ENCODE assay signal across 10 cellular contexts in the genomic region with DNA sequence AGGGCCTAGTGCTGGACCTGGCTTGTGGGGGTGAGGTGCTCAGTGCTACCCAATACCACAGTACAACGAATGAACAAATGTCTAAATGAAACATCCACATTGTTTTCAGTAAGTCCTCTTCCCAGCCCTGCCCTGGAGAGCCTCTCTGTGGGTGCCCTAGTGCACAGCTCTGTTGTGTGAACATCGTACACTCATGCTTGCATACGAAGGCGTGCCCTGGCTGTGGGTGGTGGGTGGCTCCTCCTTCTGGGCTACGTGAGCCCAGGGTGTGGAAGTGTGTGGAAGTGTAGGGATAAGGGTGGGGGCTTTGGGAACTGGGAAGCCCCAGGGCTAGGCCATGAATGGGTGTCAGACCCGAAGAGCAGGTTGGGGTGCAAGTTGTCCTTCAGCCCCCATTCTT. TPM values are rescaled to one million over a fixed set of nuclear protein-coding genes. Genes with fewer than 3 reads are reported as not detected.
A peak's percentile ranks its signal among the peaks of the same experiment; 100 is the strongest.
DNase-seq lines count a peak whose midpoint lies in the region; ATAC-seq and TF ChIP-seq lines count a peak whose summit lies in the region.
"Had no signal": no experiment of that assay in that cellular context is flagged by ENCODE, and none has a peak within 500 bp of the region (broad histone marks: within the 10 kb centered on the region; RNA-seq: fewer than 3 reads in every experiment).

No MANE protein-coding gene starts in this region.

- H3K36me3 Mint-ChIP-seq in central memory CD8-positive, alpha-beta T cell (ENCODE audit: insufficient read depth), result peaks cover 2% of the 10 kb centered on the region
- no peaks in the 10 kb centered on the region for H3K36me3 Mint-ChIP-seq in natural killer cell

- no peak overlapping the region for H2BK120ac ChIP-seq in IMR-90 (ENCODE audit: low read depth, low read length)

- H4K91ac ChIP-seq in IMR-90 (ENCODE audit: insufficient read depth, low read depth, low read length), result no peak overlapping the region; the same call in 1 of the 2 replicates

- no peak for TF ChIP-seq RAD21 in IMR-90 (IDR thresholded peaks at IDR 0.05; ENCODE audit: low read length)

- H3K9me1 ChIP-seq in IMR-90 (ENCODE audit: insufficient read depth, low read length), result peaks cover 5% of the 10 kb centered on the region; the same call in 1 of the 2 replicates

- no peak for DNase-seq in BE2C
- DNase-seq in IMR-90, result no peak
- DNase-seq in central memory CD8-positive, alpha-beta T cell (ENCODE audit: low spot score in 2 of 2), result no peak
- DNase-seq in natural killer cell, result no peak
- DNase-seq in NOMO-1 (lab: John Stamatoyannopoulos, UW; ENCODE audit: unreplicated experiment in 2 of 2), result no peak
- no peak for DNase-seq in NCI-H1105 treated with DMSO at 0.1 percent for 48 hours (lab: John Stamatoyannopoulos, UW)
- no peak for DNase-seq in stimulated activated CD4-positive, alpha-beta T cell treated with anti-CD3 and anti-CD28 coated beads, Interleukin-12 subunit alpha, Interleukin-12 subunit beta, amount 100 ng/mL, for 4 hours
- DNase-seq: NCI-H2227 treated with DMSO at 0.1 percent for 48 hours had no signal

- TF ChIP-seq POLR2A in IMR-90 (IDR thresholded peaks at IDR 0.05; ENCODE audit: low read depth, low read length), result no peak

- H2AK9ac ChIP-seq in IMR-90 (replicated peaks; ENCODE audit: low read depth, low read length, poor library complexity), result peak overlapping the region; percentile 90

- H2BK5ac ChIP-seq in IMR-90 (ENCODE audit: low read depth, low read length, poor library complexity, severe bottlenecking), result no peak overlapping the region

- intact Hi-C loops in IMR-90 (cut with micrococcal nuclease) (loop anchor here (2.0 kb wide), 1 partner anchor 29 kb away; no protein-coding TSS in a partner anchor), natural killer cell (cut with micrococcal nuclease) (loop anchor here (1.0 kb wide), 1 partner anchor 29 kb away; no protein-coding TSS in a partner anchor)

- POLR2A ChIA-PET in IMR-90 (lab: Charles Lee; ENCODE audit: unreplicated experiment), result no interaction called here

- H3K18ac ChIP-seq in IMR-90 (ENCODE audit: low read depth, low read length), result no peak overlapping the region

- peaks cover 3 to 12% of the 10 kb centered on the region in 2 experiments; a peak in 3 of 4 replicates for H3K79me1 ChIP-seq in IMR-90 (ENCODE audit: low read depth in 1 of 2, low read length in 2 of 2)

- H3K36me3 ChIP-seq in BE2C, result no peaks in the 10 kb centered on the region
- no peaks in the 10 kb centered on the region for H3K36me3 ChIP-seq in IMR-90 (ENCODE audit: control insufficient read depth, insufficient read depth, low read length)

- dilution Hi-C loops in IMR-90 (cut with HindIII; ENCODE audit: low sequenced_read_pairs, unreplicated experiment), result no loop called here

- no peak overlapping the region for H3K56ac ChIP-seq in IMR-90 (ENCODE audit: extremely low read depth, insufficient read depth, low read length)

- ATAC-seq in IMR-90 (ENCODE audit: low read depth), result no peak
- no peak for ATAC-seq in central memory CD8-positive, alpha-beta T cell (replicated peaks; ENCODE audit: extremely low read depth, poor library complexity, severe bottlenecking)
- ATAC-seq in natural killer cell, result no peak
- no peak for ATAC-seq in HG02759 (IDR thresholded peaks at IDR 0.05; ENCODE audit: unreplicated experiment)

- H3K9me3 ChIP-seq in BE2C, result no peaks in the 10 kb centered on the region
- no peaks in the 10 kb centered on the region for H3K9me3 ChIP-seq in IMR-90 (ENCODE audit: control insufficient read depth, insufficient read depth, low read length)

- CTCF ChIA-PET in IMR-90 (lab: Yijun Ruan, JAX), result no interaction called here

- H3K23ac ChIP-seq in IMR-90 (ENCODE audit: low read depth, low read length), result no peak overlapping the region

- peak overlapping the region; percentile 99; the same call in 1 of the 2 replicates for H3K4ac ChIP-seq in IMR-90 (ENCODE audit: low read depth, low read length)

- H3K27me3 Mint-ChIP-seq in central memory CD8-positive, alpha-beta T cell, result no peaks in the 10 kb centered on the region
- no peaks in the 10 kb centered on the region for H3K27me3 Mint-ChIP-seq in natural killer cell (ENCODE audit: low read depth in 2 of 2)

- H4K5ac ChIP-seq in IMR-90 (ENCODE audit: low read depth, low read length), result no peak overlapping the region

- H4K8ac ChIP-seq in IMR-90 (ENCODE audit: low read depth in 2 of 2, low read length in 2 of 2), result no peak overlapping the region; a peak in 1 of 4 replicates

- H3K9ac ChIP-seq in IMR-90 (ENCODE audit: low read depth, low read length), result no peak overlapping the region

- peak overlapping the region; percentile 87 for H3K4me3 Mint-ChIP-seq in central memory CD8-positive, alpha-beta T cell
- peak overlapping the region; percentile 45 for H3K4me3 Mint-ChIP-seq in natural killer cell

- H3K27me3 ChIP-seq in BE2C (no peaks in the 10 kb centered on the region), IMR-90 (ENCODE audit: control insufficient read depth, insufficient read depth, low read length) (peaks cover 3% of the 10 kb centered on the region; the same call in 1 of the 2 replicates)

- no peak overlapping the region for H2BK20ac ChIP-seq in IMR-90 (ENCODE audit: low read depth, low read length)

- no peak for TF ChIP-seq CTCF in BE2C (IDR thresholded peaks at IDR 0.05; ENCODE audit: low read depth, low read length)
- no peak for TF ChIP-seq CTCF in IMR-90 (conservative IDR thresholded peaks at IDR 0.05; ENCODE audit: low read depth, low read length)
- no peak for TF ChIP-seq CTCF in natural killer cell (IDR thresholded peaks at IDR 0.05)

- in situ Hi-C loops in IMR-90 (cut with MboI; ENCODE audit: low sequenced_read_pairs), result no loop called here

- no TSS peak for BruUV-seq in IMR-90 (replicated peaks; lab: Mats Ljungman, UMichigan)

- H3K4me1 ChIP-seq in BE2C (no peaks in the 10 kb centered on the region), IMR-90 (ENCODE audit: control insufficient read depth, insufficient read depth, low read length) (peaks cover 6% of the 10 kb centered on the region)

- H3K4me1 Mint-ChIP-seq in central memory CD8-positive, alpha-beta T cell, result peaks cover 11% of the 10 kb centered on the region
- peaks cover 0 to 32% of the 10 kb centered on the region in 2 donors for H3K4me1 Mint-ChIP-seq in natural killer cell

- no peak overlapping the region for H2BK15ac ChIP-seq in IMR-90 (ENCODE audit: low read depth, low read length)

- no peak overlapping the region for H3K14ac ChIP-seq in IMR-90 (replicated peaks; ENCODE audit: low read depth, low read length)

- H3K27ac ChIP-seq in IMR-90 (ENCODE audit: insufficient read depth, low read length), result no peak overlapping the region

- peak overlapping the region; percentile 73; the same call in 1 of the 2 replicates for H3K4me3 ChIP-seq in BE2C (ENCODE audit: low read depth, low read length)
- no peak overlapping the region for H3K4me3 ChIP-seq in IMR-90 (ENCODE audit: insufficient read depth, low read depth, low read length)

- H2AFZ ChIP-seq in IMR-90 (replicated peaks; ENCODE audit: low read length, poor library complexity), result peak overlapping the region; percentile 100

- H3K9me3 Mint-ChIP-seq in central memory CD8-positive, alpha-beta T cell, result no peaks in the 10 kb centered on the region
- H3K9me3 Mint-ChIP-seq in natural killer cell, result no peaks in the 10 kb centered on the region

- no peaks in the 10 kb centered on the region for H4K20me1 ChIP-seq in IMR-90 (ENCODE audit: insufficient read depth, low read length)

- peak overlapping the region; percentile 80 for H3K27ac Mint-ChIP-seq in central memory CD8-positive, alpha-beta T cell (ENCODE audit: low read depth)
- peak overlapping the region; percentile 43 to 90 for H3K27ac Mint-ChIP-seq in natural killer cell

- WGBS in IMR-90 (ENCODE audit: extremely low coverage in 2 of 2, insufficient read length in 1 of 2), 2 experiments, result 83% methylated on average over 1 of the region's 6 CpGs; no CpG with 5 or more reads in 1 of the 2 experiments

- H2AK5ac ChIP-seq in IMR-90 (ENCODE audit: low read depth, low read length), result peak overlapping the region; percentile 88

- no peak overlapping the region for H3K4me2 ChIP-seq in IMR-90 (ENCODE audit: low read depth, low read length)

TF ChIP-seq in IMR-90, 13 proteins besides CTCF, POLR2A, EP300 and RAD21 (continues in another document):
- no peak for TF ChIP-seq RFX5 (IDR thresholded peaks at IDR 0.05; ENCODE audit: low read depth, low read length)

RNA-seq across cellular contexts. Expression of a gene that starts 0.6 kb away (rescaled TPM):
- 6.8 TPM for polyA plus RNA-seq in BE2C (2012; ENCODE audit: insufficient read depth, insufficient read length, low read depth)
- 3.0 and 3.3 TPM in 2 replicates for total RNA-seq in IMR-90 (2012; rRNA removed)
- polyA plus RNA-seq in IMR-90 (2012; rRNA removed), result 4.9 and 5.5 TPM in 2 replicates
- 4.6 and 7.1 TPM in 2 replicates for polyA plus RNA-seq in IMR-90 (2012; cell fraction: cytosol; rRNA removed)
- polyA plus RNA-seq in IMR-90 (2012; cell fraction: nucleus; rRNA removed; ENCODE audit: low replicate concordance), result 4.6 and 11.7 TPM in 2 replicates
- total RNA-seq in natural killer cell, result 10 to 100 TPM; 12.4 to 16.4 (median 13.8) TPM

RNA-seq across cellular contexts. Expression of a gene that starts 17.3 kb away (rescaled TPM):
- polyA plus RNA-seq in BE2C (2012; ENCODE audit: insufficient read depth, insufficient read length, low read depth), result not detected
- total RNA-seq in IMR-90 (2012; rRNA removed) (not detected in 2 replicates), natural killer cell (under 1 TPM; 0.33 to 0.48 (median 0.40) TPM)
- not detected in 2 replicates for polyA plus RNA-seq in IMR-90 (2012; rRNA removed)
- polyA plus RNA-seq in IMR-90 (2012; cell fraction: cytosol; rRNA removed), result not detected in 2 replicates
- not detected in 2 replicates for polyA plus RNA-seq in IMR-90 (2012; cell fraction: nucleus; rRNA removed; ENCODE audit: low replicate concordance)
- total RNA-seq: lung microvascular endothelial cell had no signal

RNA-seq across cellular contexts. Expression of a gene that starts 19.1 kb away (rescaled TPM):
- polyA plus RNA-seq in BE2C (2012; ENCODE audit: insufficient read depth, insufficient read length, low read depth), result 1.5 TPM
- under 0.01 TPM in 2 replicates for total RNA-seq in IMR-90 (2012; rRNA removed)
- polyA plus RNA-seq in IMR-90 (2012; rRNA removed), result 0.20 and 0.26 TPM in 2 replicates
- 0.12 and 0.19 TPM in 2 replicates for polyA plus RNA-seq in IMR-90 (2012; cell fraction: cytosol; rRNA removed)
- 0.73 and 0.85 TPM in 2 replicates for polyA plus RNA-seq in IMR-90 (2012; cell fraction: nucleus; rRNA removed; ENCODE audit: low replicate concordance)
- under 1 TPM in 1 of 3 donors, not detected in 2; 0.09 TPM for total RNA-seq in natural killer cell
- total RNA-seq: lung microvascular endothelial cell had no signal

RNA-seq across cellular contexts. Expression of a gene that starts 38.2 kb away (rescaled TPM):
- 6.5 TPM for polyA plus RNA-seq in BE2C (2012; ENCODE audit: insufficient read depth, insufficient read length, low read depth)
- total RNA-seq in IMR-90 (2012; rRNA removed) (6.1 and 7.2 TPM in 2 replicates), natural killer cell (10 to 100 TPM; 29.0 to 32.5 (median 30.1) TPM)
- 11.8 TPM in 2 replicates for polyA plus RNA-seq in IMR-90 (2012; rRNA removed)
- polyA plus RNA-seq in IMR-90 (2012; cell fraction: cytosol; rRNA removed), result 4.6 and 5.6 TPM in 2 replicates
- 8.8 and 20.4 TPM in 2 replicates for polyA plus RNA-seq in IMR-90 (2012; cell fraction: nucleus; rRNA removed; ENCODE audit: low replicate concordance)

RNA-seq across cellular contexts. Expression of a gene that starts 46.6 kb away (rescaled TPM):
- polyA plus RNA-seq in BE2C (2012; ENCODE audit: insufficient read depth, insufficient read length, low read depth), result 84.1 TPM
- total RNA-seq in IMR-90 (2012; rRNA removed) (8.1 and 9.1 TPM in 2 replicates), natural killer cell (10 to 100 TPM; 30.2 to 38.2 (median 31.5) TPM)
- 12.8 and 15.3 TPM in 2 replicates for polyA plus RNA-seq in IMR-90 (2012; rRNA removed)
- polyA plus RNA-seq in IMR-90 (2012; cell fraction: cytosol; rRNA removed), result 6.9 and 8.2 TPM in 2 replicates
- polyA plus RNA-seq in IMR-90 (2012; cell fraction: nucleus; rRNA removed; ENCODE audit: low replicate concordance), result 64.4 and 75.1 TPM in 2 replicates
